ENCODE assay signal across 15 cellular contexts in genomic region chr13:49356224-49356623, GRCh38.
A peak's percentile ranks its signal among the peaks of the same experiment; 100 is the strongest.
DNase-seq lines count a peak whose midpoint lies in the region; ATAC-seq, FAIRE-seq and TF ChIP-seq lines count a peak whose summit lies in the region.
"Had no signal": no experiment of that assay in that cellular context is flagged by ENCODE, and none has a peak within 500 bp of the region (broad histone marks: within the 10 kb centered on the region; RNA-seq: fewer than 3 reads in every experiment).

No MANE protein-coding gene starts in this region.

- H3K27ac ChIP-seq in ascending aorta (peak overlapping the region; percentile 90 to 91), smooth muscle cell (ENCODE audit: low read depth) (peak overlapping the region; percentile 85)

- intact Hi-C loops in ascending aorta (cut with DNase I): loop anchor here (2.0 kb wide), 3 partner anchors 39 to 87 kb away; no protein-coding TSS in a partner anchor
- intact Hi-C loops in Right ventricle myocardium superior (cut with DNase I): no loop called here

- no peaks in the 10 kb centered on the region for H3K27me3 ChIP-seq in ascending aorta
- no peaks in the 10 kb centered on the region for H3K27me3 ChIP-seq in smooth muscle cell (ENCODE audit: low read depth)

- no peaks in the 10 kb centered on the region for H4K20me1 ChIP-seq in smooth muscle cell (ENCODE audit: low read depth)

- H3K4me3 ChIP-seq in ascending aorta (no peak overlapping the region), smooth muscle cell (no peak overlapping the region)
- H3K4me3 ChIP-seq: GM23338 had no signal

- no peak for TF ChIP-seq CTCF in ascending aorta (IDR thresholded peaks at IDR 0.05)
- no peak for TF ChIP-seq CTCF in smooth muscle cell (IDR thresholded peaks at IDR 0.05; ENCODE audit: borderline replicate concordance, insufficient read depth, poor library complexity, severe bottlenecking)
- TF ChIP-seq CTCF in D721Med (IDR thresholded peaks at IDR 0.05; ENCODE audit: insufficient read depth, missing control alignments): no peak

- H3K36me3 ChIP-seq in ascending aorta (peaks cover 6 to 8% of the 10 kb centered on the region in 2 donors), smooth muscle cell (ENCODE audit: low read depth) (no peaks in the 10 kb centered on the region)

- H3K9me3 ChIP-seq in ascending aorta: no peaks in the 10 kb centered on the region
- H3K9me3 ChIP-seq in smooth muscle cell (replicated peaks; ENCODE audit: low read depth): no peaks in the 10 kb centered on the region

- no peaks in the 10 kb centered on the region for H3K79me2 ChIP-seq in smooth muscle cell (ENCODE audit: low read depth)

- peak overlapping the region; percentile 67 for H3K9ac ChIP-seq in smooth muscle cell (ENCODE audit: low read depth)

- H3F3A ChIP-seq in smooth muscle cell (ENCODE audit: low read depth): peaks cover 3% of the 10 kb centered on the region

- H3K4me1 ChIP-seq in ascending aorta (peaks cover 0 to 36% of the 10 kb centered on the region in 2 donors), smooth muscle cell (ENCODE audit: low read depth) (no peaks in the 10 kb centered on the region)

- DNase-seq in GM03348 (ENCODE audit: low spot score) (peak; percentile 80), ascending aorta (ENCODE audit: low spot score in 2 of 2) (no peak), Right ventricle myocardium superior (no peak), smooth muscle cell (lab: John Stamatoyannopoulos, UW; ENCODE audit: unreplicated experiment) (no peak), OCI-M1 (lab: John Stamatoyannopoulos, UW) (no peak), D721Med (ENCODE audit: insufficient read length, low spot score) (no peak)
- no peak for DNase-seq in activated naive CD4-positive, alpha-beta T cell treated with anti-CD3 and anti-CD28 coated beads, Interleukin-2, amount 50 U/mL, for 16 hours
- DNase-seq: activated B cell treated with CpG ODN at 0.5 μM for 24 hours; activated naive CD4-positive, alpha-beta T cell treated with Interleukin-2 at 50 U/mL for 16 hours; MM.1S; stimulated activated naive CD8-positive, alpha-beta T cell treated with anti-CD3 and anti-CD28 coated beads, Interleukin-15, amount 100 ng/mL, for 72 hours had no signal

- peak overlapping the region; percentile 27 for H3K4me2 ChIP-seq in smooth muscle cell
- H3K4me2 ChIP-seq: GM23338 had no signal

- ATAC-seq in Right ventricle myocardium superior (ENCODE audit: poor library complexity): peak; percentile 80
- no peak for ATAC-seq in GM18519 (IDR thresholded peaks at IDR 0.05; ENCODE audit: low FRiP score, unreplicated experiment)
- ATAC-seq: esophagus mucosa; GM23338; stimulated activated naive CD8-positive, alpha-beta T cell treated with anti-CD3 and anti-CD28 coated beads, Interleukin-15, amount 100 ng/mL, for 72 hours had no signal

- no peak for FAIRE-seq in D721Med (lab: Jason Lieb, UNC)
- FAIRE-seq: GM18507 had no signal

- H2AFZ ChIP-seq in smooth muscle cell (ENCODE audit: low read depth): no peak overlapping the region
- H2AFZ ChIP-seq: GM23338 had no signal
